ENCODE assay signal across 1 cellular context in genomic region chr3:32510075-32510724, GRCh38.
TF ChIP-seq lines count a peak whose summit lies in the region.

No MANE protein-coding gene starts in this region.

TF ChIP-seq in HepG2, 621 proteins besides CTCF, POLR2A, EP300 and RAD21 (continued from another document):
- TF ChIP-seq PPARG (CRISPR knock-in tag; conservative IDR thresholded peaks at IDR 0.05) (0 out of 2 replicates have a peak, but pooled peaks have one; percentile 45), ZNF331 (CRISPR knock-in tag; IDR thresholded peaks at IDR 0.05) (0 out of 2 replicates have a peak, but pooled peaks have one; percentile 33), TEAD3 (CRISPR knock-in tag; optimal IDR thresholded peaks at IDR 0.05; ENCODE audit: borderline replicate concordance) (no peak), TIGD3 (CRISPR knock-in tag; IDR thresholded peaks at IDR 0.05; ENCODE audit: borderline replicate concordance) (no peak), CCAR2 (optimal IDR thresholded peaks at IDR 0.05; ENCODE audit: low read depth, low read length) (no peak), TCF12 (IDR thresholded peaks at IDR 0.05) (no peak), TCF12 (CRISPR knock-in tag; IDR thresholded peaks at IDR 0.05) (no peak), ZNF839 (CRISPR knock-in tag; IDR thresholded peaks at IDR 0.05; ENCODE audit: borderline replicate concordance) (no peak), SMC3 (IDR thresholded peaks at IDR 0.05; ENCODE audit: low read length) (peak; percentile 95), CBX1 (IDR thresholded peaks at IDR 0.05; ENCODE audit: low read depth) (no peak), ZFX (CRISPR knock-in tag; IDR thresholded peaks at IDR 0.05; ENCODE audit: low read depth) (no peak), ZSCAN30 (CRISPR knock-in tag; IDR thresholded peaks at IDR 0.05) (no peak), CSRNP2 (CRISPR knock-in tag; conservative IDR thresholded peaks at IDR 0.05; ENCODE audit: low read depth) (no peak), PREB (CRISPR knock-in tag; IDR thresholded peaks at IDR 0.05) (no peak), PCBP1 (IDR thresholded peaks at IDR 0.05; ENCODE audit: borderline replicate concordance, low read depth, low read length) (no peak), FOXM1 (CRISPR knock-in tag; IDR thresholded peaks at IDR 0.05) (no peak), SMAD9 (CRISPR knock-in tag; IDR thresholded peaks at IDR 0.05) (no peak), KLF12 (CRISPR knock-in tag; IDR thresholded peaks at IDR 0.05; ENCODE audit: borderline replicate concordance) (no peak), NFIB (CRISPR knock-in tag; IDR thresholded peaks at IDR 0.05; ENCODE audit: borderline replicate concordance) (no peak), HNRNPLL (IDR thresholded peaks at IDR 0.05; ENCODE audit: low read depth, low read length, poor library complexity, severe bottlenecking) (no peak), U2AF1 (optimal IDR thresholded peaks at IDR 0.05; ENCODE audit: low read depth, low read length) (no peak), PAX8 (CRISPR knock-in tag; IDR thresholded peaks at IDR 0.05; ENCODE audit: borderline replicate concordance) (no peak), LRRFIP1 (CRISPR knock-in tag; conservative IDR thresholded peaks at IDR 0.05) (no peak), ARHGAP35 (CRISPR knock-in tag; IDR thresholded peaks at IDR 0.05; ENCODE audit: borderline replicate concordance) (no peak), ATAD3A (CRISPR knock-in tag; IDR thresholded peaks at IDR 0.05) (no peak), ZNF709 (CRISPR knock-in tag; IDR thresholded peaks at IDR 0.05) (no peak), CEBPB (IDR thresholded peaks at IDR 0.05; ENCODE audit: borderline replicate concordance, low read depth, low read length) (no peak), ARID5B (CRISPR knock-in tag; IDR thresholded peaks at IDR 0.05) (0 out of 2 replicates have a peak, but pooled peaks have one; percentile 20), ZNF160 (CRISPR knock-in tag; IDR thresholded peaks at IDR 0.05) (no peak)
